Comparison of ENCODE assay signal across 9 cellular contexts in the genomic region with DNA sequence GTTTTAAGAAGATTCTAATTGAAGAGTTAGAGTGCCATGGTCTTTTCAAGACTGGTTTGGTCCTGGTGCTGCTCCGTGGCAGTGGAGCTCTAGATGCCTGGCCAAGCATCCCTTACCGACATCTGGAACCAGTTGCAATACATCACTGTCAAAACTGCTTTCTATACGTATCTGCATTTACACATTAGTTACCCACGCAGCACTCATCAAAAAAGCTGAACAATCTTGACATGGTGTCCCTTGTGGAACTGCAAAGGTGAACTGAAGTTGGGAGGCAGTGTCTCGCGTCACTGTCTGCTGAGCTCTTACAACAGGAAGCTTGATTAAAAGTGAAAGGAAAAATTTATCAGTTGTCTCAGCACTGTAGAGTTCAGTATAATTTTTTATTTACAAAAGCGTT.
DNase-seq lines count a peak whose midpoint lies in the region; ATAC-seq, FAIRE-seq and TF ChIP-seq lines count a peak whose summit lies in the region.
"Had no signal": no experiment of that assay in that cellular context is flagged by ENCODE, and none has a peak within 500 bp of the region (broad histone marks: within the 10 kb centered on the region; RNA-seq: fewer than 3 reads in every experiment).

No MANE protein-coding gene starts in this region.

- peaks cover 10% of the 10 kb centered on the region for H3K36me3 Mint-ChIP-seq in neural progenitor cell

- H3K27ac ChIP-seq in IMR-90 (ENCODE audit: insufficient read depth, low read length) (no peak overlapping the region), neural progenitor cell (no peak overlapping the region)

- H3K23ac ChIP-seq in IMR-90 (ENCODE audit: low read depth, low read length) = peak overlapping the region; percentile 19; the same call in 1 of the 2 replicates

- no peaks in the 10 kb centered on the region for H3K9me3 Mint-ChIP-seq in neural progenitor cell
- H3K9me3 Mint-ChIP-seq: neural crest cell had no signal

- no peaks in the 10 kb centered on the region for H3K27me3 ChIP-seq in IMR-90 (ENCODE audit: control insufficient read depth, insufficient read depth, low read length)
- H3K27me3 ChIP-seq in neural progenitor cell = no peaks in the 10 kb centered on the region

- in situ Hi-C loops in IMR-90 (cut with MboI; ENCODE audit: low sequenced_read_pairs) = no loop called here

- peaks cover 12 to 26% of the 10 kb centered on the region in 2 experiments for H3K79me1 ChIP-seq in IMR-90 (ENCODE audit: low read depth in 1 of 2, low read length in 2 of 2)

- H3K4me3 ChIP-seq in IMR-90 (ENCODE audit: insufficient read depth, low read depth, low read length) = peak overlapping the region; percentile 51; the same call in 1 of the 2 replicates
- no peak overlapping the region for H3K4me3 ChIP-seq in neural progenitor cell

- POLR2A ChIA-PET in IMR-90 (lab: Charles Lee; ENCODE audit: unreplicated experiment) = no interaction called here

- H2BK15ac ChIP-seq in IMR-90 (ENCODE audit: low read depth, low read length) = no peak overlapping the region

- no peak for TF ChIP-seq POLR2A in IMR-90 (IDR thresholded peaks at IDR 0.05; ENCODE audit: low read depth, low read length)

- H3K56ac ChIP-seq in IMR-90 (ENCODE audit: extremely low read depth, insufficient read depth, low read length) = no peak overlapping the region

- peak overlapping the region; percentile 32; the same call in 1 of the 2 replicates for H4K91ac ChIP-seq in IMR-90 (ENCODE audit: insufficient read depth, low read depth, low read length)

- peaks cover 4% of the 10 kb centered on the region for H3F3A ChIP-seq in neural progenitor cell (ENCODE audit: low read depth)

- peak overlapping the region; percentile 45 for H3K14ac ChIP-seq in IMR-90 (replicated peaks; ENCODE audit: low read depth, low read length)

- no peaks in the 10 kb centered on the region for H3K36me3 ChIP-seq in IMR-90 (ENCODE audit: control insufficient read depth, insufficient read depth, low read length)
- no peaks in the 10 kb centered on the region for H3K36me3 ChIP-seq in neural progenitor cell

- peaks cover 3% of the 10 kb centered on the region for H3K4me1 Mint-ChIP-seq in neural progenitor cell
- H3K4me1 Mint-ChIP-seq: neural crest cell had no signal

- peak overlapping the region; percentile 45 for H2AK9ac ChIP-seq in IMR-90 (replicated peaks; ENCODE audit: low read depth, low read length, poor library complexity)

- H4K5ac ChIP-seq in IMR-90 (ENCODE audit: low read depth, low read length) = no peak overlapping the region

- H3K9me1 ChIP-seq in IMR-90 (ENCODE audit: insufficient read depth, low read length) = 0 out of 2 replicates have a peak, but pooled peaks cover 3% of the 10 kb centered on the region

- peak overlapping the region; percentile 14; the same call in 1 of the 2 replicates for H2BK120ac ChIP-seq in IMR-90 (ENCODE audit: low read depth, low read length)

- H3K9ac ChIP-seq in IMR-90 (ENCODE audit: low read depth, low read length) (peak overlapping the region; percentile 24; the same call in 1 of the 2 replicates), neural progenitor cell (no peak overlapping the region)

- H3K4me2 ChIP-seq in IMR-90 (ENCODE audit: low read depth, low read length) (peak overlapping the region; percentile 100), neural progenitor cell (no peak overlapping the region)

- H3K9me3 ChIP-seq in IMR-90 (ENCODE audit: control insufficient read depth, insufficient read depth, low read length) = no peaks in the 10 kb centered on the region
- no peaks in the 10 kb centered on the region for H3K9me3 ChIP-seq in neural progenitor cell (ENCODE audit: low read depth)

- FAIRE-seq in GM18507 (lab: Jason Lieb, UNC) = peak; percentile 93

- H3K79me2 ChIP-seq in neural progenitor cell (ENCODE audit: low read depth) = peaks cover 75% of the 10 kb centered on the region

- H3K4ac ChIP-seq in IMR-90 (ENCODE audit: low read depth, low read length) = no peak overlapping the region

- no peaks in the 10 kb centered on the region for H3K27me3 Mint-ChIP-seq in neural progenitor cell (ENCODE audit: insufficient read depth, low read depth)

- H2BK20ac ChIP-seq in IMR-90 (ENCODE audit: low read depth, low read length) = 0 out of 2 replicates have a peak overlapping the region, but pooled peaks have one; percentile 17

- CTCF ChIA-PET in IMR-90 (lab: Yijun Ruan, JAX) = interaction anchor here (1.0 kb wide), 1 partner anchor 9 kb away, joined by 3 read pairs; no protein-coding TSS in a partner anchor

- H4K20me1 ChIP-seq in IMR-90 (ENCODE audit: insufficient read depth, low read length) (no peaks in the 10 kb centered on the region), neural progenitor cell (ENCODE audit: low read depth) (peaks cover 34% of the 10 kb centered on the region)

- H3K4me1 ChIP-seq in IMR-90 (ENCODE audit: control insufficient read depth, insufficient read depth, low read length) = peaks cover 4% of the 10 kb centered on the region
- peaks cover 4% of the 10 kb centered on the region for H3K4me1 ChIP-seq in neural progenitor cell

- no peak overlapping the region for H3K27ac Mint-ChIP-seq in neural progenitor cell

- no peak for TF ChIP-seq RAD21 in IMR-90 (IDR thresholded peaks at IDR 0.05; ENCODE audit: low read length)

- no peak overlapping the region for H3K4me3 Mint-ChIP-seq in neural progenitor cell
- H3K4me3 Mint-ChIP-seq: neural crest cell had no signal

- dilution Hi-C loops in IMR-90 (cut with HindIII; ENCODE audit: low sequenced_read_pairs, unreplicated experiment) = no loop called here

- DNase-seq in GM18507 (ENCODE audit: extremely low spot score, insufficient read length, low read depth) (peak; percentile 12), IMR-90 (peak; percentile 12), activated T-cell treated with anti-CD3 and anti-CD28 coated beads for 24 hours (ENCODE audit: low read depth) (peak; percentile 27), Right ventricle myocardium inferior (ENCODE audit: missing footprints) (peak; percentile 43), occipital lobe (lab: John Stamatoyannopoulos, UW) (no peak), OCI-M2 (lab: John Stamatoyannopoulos, UW; ENCODE audit: unreplicated experiment) (no peak), neural progenitor cell (ENCODE audit: low spot score) (no peak)
- peak; percentile 3 to 16 for DNase-seq in stimulated activated CD4-positive, alpha-beta T cell treated with anti-CD3 and anti-CD28 coated beads, Interleukin-15, amount 100 ng/mL, for 1 hour (ENCODE audit: low read depth in 1 of 2, low spot score in 1 of 2)

- no peak for TF ChIP-seq CTCF in IMR-90 (conservative IDR thresholded peaks at IDR 0.05; ENCODE audit: low read depth, low read length)
- no peak for TF ChIP-seq CTCF in neural progenitor cell (IDR thresholded peaks at IDR 0.05)

- WGBS in IMR-90 (ENCODE audit: extremely low coverage in 2 of 2, insufficient read length in 1 of 2), 2 experiments = no CpG with 5 or more reads among the region's 7 CpGs

- ATAC-seq in IMR-90 (ENCODE audit: low read depth) (0 out of 2 replicates have a peak, but pooled peaks have one; percentile 14), Right ventricle myocardium inferior (peak; percentile 57)

- peak overlapping the region; percentile 36 for H2BK5ac ChIP-seq in IMR-90 (ENCODE audit: low read depth, low read length, poor library complexity, severe bottlenecking)

- intact Hi-C loops in IMR-90 (cut with micrococcal nuclease) (loop anchor here (5.0 kb wide), 1 partner anchor 77 kb away; no protein-coding TSS in a partner anchor), Right ventricle myocardium inferior (cut with DNase I) (no loop called here)

- peak overlapping the region in 1 of 2 experiments; percentile 88; a peak in 2 of 4 replicates for H4K8ac ChIP-seq in IMR-90 (ENCODE audit: low read depth in 2 of 2, low read length in 2 of 2)

- H3K18ac ChIP-seq in IMR-90 (ENCODE audit: low read depth, low read length) = peak overlapping the region; percentile 58; the same call in 1 of the 2 replicates

- no TSS peak for BruUV-seq in IMR-90 (replicated peaks; lab: Mats Ljungman, UMichigan)

- H2AK5ac ChIP-seq in IMR-90 (ENCODE audit: low read depth, low read length) = no peak overlapping the region

- H2AFZ ChIP-seq in IMR-90 (replicated peaks; ENCODE audit: low read length, poor library complexity) = peak overlapping the region; percentile 82
- H2AFZ ChIP-seq in neural progenitor cell (replicated peaks) = no peak overlapping the region

TF ChIP-seq in IMR-90, 13 proteins besides CTCF, POLR2A, EP300 and RAD21:
- no peak for TF ChIP-seq RCOR1 (IDR thresholded peaks at IDR 0.05; ENCODE audit: insufficient replicate concordance, low read length)
- TF ChIP-seq MAZ (IDR thresholded peaks at IDR 0.05; ENCODE audit: borderline replicate concordance, low read depth, low read length) = no peak
- TF ChIP-seq RFX5 (IDR thresholded peaks at IDR 0.05; ENCODE audit: low read depth, low read length) = no peak
- TF ChIP-seq NFE2L2 (IDR thresholded peaks at IDR 0.05; ENCODE audit: low read depth, low read length) = no peak
- no peak for TF ChIP-seq CHD1 (IDR thresholded peaks at IDR 0.05; ENCODE audit: low read depth, low read length)
- no peak for TF ChIP-seq FOS (IDR thresholded peaks at IDR 0.05; ENCODE audit: low read depth, low read length)
- TF ChIP-seq, protein P1, sequence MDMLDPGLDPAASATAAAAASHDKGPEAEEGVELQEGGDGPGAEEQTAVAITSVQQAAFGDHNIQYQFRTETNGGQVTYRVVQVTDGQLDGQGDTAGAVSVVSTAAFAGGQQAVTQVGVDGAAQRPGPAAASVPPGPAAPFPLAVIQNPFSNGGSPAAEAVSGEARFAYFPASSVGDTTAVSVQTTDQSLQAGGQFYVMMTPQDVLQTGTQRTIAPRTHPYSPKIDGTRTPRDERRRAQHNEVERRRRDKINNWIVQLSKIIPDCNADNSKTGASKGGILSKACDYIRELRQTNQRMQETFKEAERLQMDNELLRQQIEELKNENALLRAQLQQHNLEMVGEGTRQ (IDR thresholded peaks at IDR 0.05; ENCODE audit: low read depth, low read length) = no peak
- TF ChIP-seq MAFK (IDR thresholded peaks at IDR 0.05; ENCODE audit: low read depth, low read length) = no peak
- no peak for TF ChIP-seq SMC3 (IDR thresholded peaks at IDR 0.05; ENCODE audit: low read depth, low read length)
- TF ChIP-seq, protein P2, sequence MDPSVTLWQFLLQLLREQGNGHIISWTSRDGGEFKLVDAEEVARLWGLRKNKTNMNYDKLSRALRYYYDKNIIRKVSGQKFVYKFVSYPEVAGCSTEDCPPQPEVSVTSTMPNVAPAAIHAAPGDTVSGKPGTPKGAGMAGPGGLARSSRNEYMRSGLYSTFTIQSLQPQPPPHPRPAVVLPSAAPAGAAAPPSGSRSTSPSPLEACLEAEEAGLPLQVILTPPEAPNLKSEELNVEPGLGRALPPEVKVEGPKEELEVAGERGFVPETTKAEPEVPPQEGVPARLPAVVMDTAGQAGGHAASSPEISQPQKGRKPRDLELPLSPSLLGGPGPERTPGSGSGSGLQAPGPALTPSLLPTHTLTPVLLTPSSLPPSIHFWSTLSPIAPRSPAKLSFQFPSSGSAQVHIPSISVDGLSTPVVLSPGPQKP (IDR thresholded peaks at IDR 0.05; ENCODE audit: borderline replicate concordance, low read depth, low read length) = no peak
- TF ChIP-seq CEBPB (IDR thresholded peaks at IDR 0.05; ENCODE audit: low read depth, low read length) = no peak
- TF ChIP-seq BHLHE40 (IDR thresholded peaks at IDR 0.05; ENCODE audit: low read depth, low read length) = no peak
- TF ChIP-seq MXI1 (IDR thresholded peaks at IDR 0.05; ENCODE audit: borderline replicate concordance, low read depth, low read length) = no peak
TF ChIP-seq in IMR-90: peak in this region for 0.

Comparison
In these comparisons a context has a peak if more than half of its experiments do, and no peak if none do; other contexts are left out.
1. DNase-seq: peak in GM18507 (single experiment), IMR-90 (single experiment), activated T-cell treated with anti-CD3 and anti-CD28 coated beads for 24 hours (single experiment), Right ventricle myocardium inferior (single experiment) and stimulated activated CD4-positive, alpha-beta T cell treated with anti-CD3 and anti-CD28 coated beads, Interleukin-15, amount 100 ng/mL, for 1 hour (2 of 2); none in occipital lobe (single experiment), OCI-M2 (single experiment) and neural progenitor cell (single experiment).